ENCODE assay signal across 1 cellular context in genomic region chr10:118482393-118483331, GRCh38.
TF ChIP-seq lines count a peak whose summit lies in the region.

No MANE protein-coding gene starts in this region.

TF ChIP-seq in K562, 482 proteins besides CTCF, POLR2A, EP300 and RAD21 (continued from another document and continues in another):
- no peak for TF ChIP-seq ARID3B (CRISPR knock-in tag; IDR thresholded peaks at IDR 0.05; ENCODE audit: borderline replicate concordance)
- no peak for TF ChIP-seq PTRF (tag; IDR thresholded peaks at IDR 0.05)
- no peak for TF ChIP-seq USF2 (CRISPR knock-in tag; IDR thresholded peaks at IDR 0.05)
- TF ChIP-seq ARID3A (IDR thresholded peaks at IDR 0.05; ENCODE audit: borderline replicate concordance, low read depth, low read length) = peak; percentile 67
- no peak for TF ChIP-seq ZFP36 (IDR thresholded peaks at IDR 0.05; ENCODE audit: low read depth, low read length, partially characterized antibody)
- TF ChIP-seq ETV1 (tag; conservative IDR thresholded peaks at IDR 0.05; ENCODE audit: low read depth) = peak; percentile 95
- TF ChIP-seq ELF1 (tag; IDR thresholded peaks at IDR 0.05) = no peak
- peak; percentile 49 for TF ChIP-seq TAF1 (IDR thresholded peaks at IDR 0.05; ENCODE audit: control insufficient read depth, extremely low read depth, insufficient read depth, low read length, severe bottlenecking)
- 0 out of 2 replicates have a peak, but pooled peaks have one; percentile 40 for TF ChIP-seq HEY1 (CRISPR knock-in tag; IDR thresholded peaks at IDR 0.05; ENCODE audit: borderline replicate concordance)
- no peak for TF ChIP-seq RHOXF2B (CRISPR knock-in tag; conservative IDR thresholded peaks at IDR 0.05)
- peak; percentile 96 for TF ChIP-seq ETV5 (CRISPR knock-in tag; IDR thresholded peaks at IDR 0.05; ENCODE audit: low read depth)
- TF ChIP-seq MCM5 (IDR thresholded peaks at IDR 0.05; ENCODE audit: low read depth) = no peak
- TF ChIP-seq RAD51 (IDR thresholded peaks at IDR 0.05; ENCODE audit: borderline replicate concordance, low read depth) = no peak
- no peak for TF ChIP-seq SIN3B (IDR thresholded peaks at IDR 0.05; ENCODE audit: low read depth)
- no peak for TF ChIP-seq COPS2 (conservative IDR thresholded peaks at IDR 0.05)
- no peak for TF ChIP-seq ZNF436 (CRISPR knock-in tag; IDR thresholded peaks at IDR 0.05)
- no peak for TF ChIP-seq ID3 (CRISPR knock-in tag; IDR thresholded peaks at IDR 0.05)
- TF ChIP-seq ID3 (tag; IDR thresholded peaks at IDR 0.05) = no peak
- no peak for TF ChIP-seq MAZ (CRISPR knock-in tag; conservative IDR thresholded peaks at IDR 0.05 in 1 of 2, IDR thresholded peaks at IDR 0.05 in 1 of 2)
- TF ChIP-seq MEIS2 (IDR thresholded peaks at IDR 0.05; ENCODE audit: partially characterized antibody) = peak; percentile 100
- peak; percentile 81 for TF ChIP-seq MYC (IDR thresholded peaks at IDR 0.05; ENCODE audit: low read depth, low read length)
- TF ChIP-seq MYC (CRISPR knock-in tag; IDR thresholded peaks at IDR 0.05; ENCODE audit: borderline replicate concordance, low read depth) = no peak
- peak; percentile 81; the same call in 1 of the 2 replicates for TF ChIP-seq SMAD4 (CRISPR knock-in tag; conservative IDR thresholded peaks at IDR 0.05)
- peak; percentile 82 for TF ChIP-seq PBX2 (CRISPR knock-in tag; IDR thresholded peaks at IDR 0.05; ENCODE audit: low read depth)
- TF ChIP-seq PBX2 (tag; conservative IDR thresholded peaks at IDR 0.05; ENCODE audit: low read depth) = peak; percentile 98
- no peak for TF ChIP-seq ZNF561 (CRISPR knock-in tag; conservative IDR thresholded peaks at IDR 0.05)
- no peak for TF ChIP-seq ZBTB2 (IDR thresholded peaks at IDR 0.05)
- peak in 1 of 2 experiments; percentile 52; a peak in 2 of 4 replicates for TF ChIP-seq KDM1A (IDR thresholded peaks at IDR 0.05)
- TF ChIP-seq FOXA3 (CRISPR knock-in tag; conservative IDR thresholded peaks at IDR 0.05 in 1 of 2, IDR thresholded peaks at IDR 0.05 in 1 of 2) = peak; percentile 41 to 63; a peak in 3 of 4 replicates
- TF ChIP-seq NRF1 (conservative IDR thresholded peaks at IDR 0.05 in 1 of 2, IDR thresholded peaks at IDR 0.05 in 1 of 2) = 0 out of 4 replicates have a peak, but pooled peaks have one; percentile 13 to 24
- TF ChIP-seq ERF (CRISPR knock-in tag; IDR thresholded peaks at IDR 0.05) = no peak; the same call in 1 of the 2 replicates
- TF ChIP-seq DLX4 (CRISPR knock-in tag; IDR thresholded peaks at IDR 0.05) = no peak
- peak in 1 of 2 experiments; percentile 76; a peak in 1 of 4 replicates for TF ChIP-seq ZMIZ1 (IDR thresholded peaks at IDR 0.05; ENCODE audit: low read depth in 2 of 2, low read length in 2 of 2)
- no peak for TF ChIP-seq TCF7L2 (IDR thresholded peaks at IDR 0.05; ENCODE audit: low read depth, low read length)
- peak; percentile 89 for TF ChIP-seq ETS1 (conservative IDR thresholded peaks at IDR 0.05; ENCODE audit: control insufficient read depth, low read depth, low read length)
- no peak for TF ChIP-seq NR4A1 (CRISPR knock-in tag; IDR thresholded peaks at IDR 0.05)
- TF ChIP-seq NR4A1 (tag; IDR thresholded peaks at IDR 0.05) = no peak
- no peak for TF ChIP-seq ZNF274 (IDR thresholded peaks at IDR 0.05; ENCODE audit: borderline replicate concordance, low read depth, low read length)
- peak in 1 of 2 experiments; percentile 27; a peak in 1 of 4 replicates for TF ChIP-seq SRF (CRISPR knock-in tag; IDR thresholded peaks at IDR 0.05)
- no peak for TF ChIP-seq SLC30A9 (CRISPR knock-in tag; IDR thresholded peaks at IDR 0.05)
- TF ChIP-seq ZNF3 (CRISPR knock-in tag; IDR thresholded peaks at IDR 0.05) = no peak
- TF ChIP-seq PKNOX1 (IDR thresholded peaks at IDR 0.05) = peak; percentile 98
- peak; percentile 83 for TF ChIP-seq CBFA2T2 (conservative IDR thresholded peaks at IDR 0.05)
- TF ChIP-seq RBM22 (IDR thresholded peaks at IDR 0.05; ENCODE audit: low read depth, low read length, poor library complexity, severe bottlenecking) = no peak
- no peak for TF ChIP-seq HCFC1 (IDR thresholded peaks at IDR 0.05; ENCODE audit: low read depth, low read length)
- TF ChIP-seq SUPT5H (IDR thresholded peaks at IDR 0.05) = peak; percentile 56; the same call in 1 of the 2 replicates
- no peak; the same call in 1 of the 2 replicates for TF ChIP-seq BACH1 (tag; IDR thresholded peaks at IDR 0.05)
- TF ChIP-seq PHF21A (IDR thresholded peaks at IDR 0.05; ENCODE audit: borderline replicate concordance, low read depth) = 0 out of 2 replicates have a peak, but pooled peaks have one; percentile 2
- peak; percentile 28; the same call in 1 of the 2 replicates for TF ChIP-seq MAX (CRISPR knock-in tag; IDR thresholded peaks at IDR 0.05)
- no peak for TF ChIP-seq HMGXB4 (CRISPR knock-in tag; IDR thresholded peaks at IDR 0.05)
